Comparison of ENCODE assay signal across 2 cellular contexts in the genomic region with DNA sequence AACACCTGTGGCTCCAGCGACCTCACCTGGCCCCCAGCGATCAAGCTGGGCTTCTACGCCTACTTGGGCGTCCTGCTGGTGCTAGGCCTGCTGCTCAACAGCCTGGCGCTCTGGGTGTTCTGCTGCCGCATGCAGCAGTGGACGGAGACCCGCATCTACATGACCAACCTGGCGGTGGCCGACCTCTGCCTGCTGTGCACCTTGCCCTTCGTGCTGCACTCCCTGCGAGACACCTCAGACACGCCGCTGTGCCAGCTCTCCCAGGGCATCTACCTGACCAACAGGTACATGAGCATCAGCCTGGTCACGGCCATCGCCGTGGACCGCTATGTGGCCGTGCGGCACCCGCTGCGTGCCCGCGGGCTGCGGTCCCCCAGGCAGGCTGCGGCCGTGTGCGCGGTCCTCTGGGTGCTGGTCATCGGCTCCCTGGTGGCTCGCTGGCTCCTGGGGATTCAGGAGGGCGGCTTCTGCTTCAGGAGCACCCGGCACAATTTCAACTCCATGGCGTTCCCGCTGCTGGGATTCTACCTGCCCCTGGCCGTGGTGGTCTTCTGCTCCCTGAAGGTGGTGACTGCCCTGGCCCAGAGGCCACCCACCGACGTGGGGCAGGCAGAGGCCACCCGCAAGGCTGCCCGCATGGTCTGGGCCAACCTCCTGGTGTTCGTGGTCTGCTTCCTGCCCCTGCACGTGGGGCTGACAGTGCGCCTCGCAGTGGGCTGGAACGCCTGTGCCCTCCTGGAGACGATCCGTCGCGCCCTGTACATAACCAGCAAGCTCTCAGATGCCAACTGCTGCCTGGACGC.
TF ChIP-seq lines count a peak whose summit lies in the region.

No MANE protein-coding gene starts in this region.

TF ChIP-seq in Ishikawa, 13 proteins besides CTCF, POLR2A, EP300 and RAD21:
- TF ChIP-seq CEBPB (IDR thresholded peaks at IDR 0.05) (no peak), ZBTB7A (IDR thresholded peaks at IDR 0.05; ENCODE audit: low read depth) (no peak), TCF12 (IDR thresholded peaks at IDR 0.05; ENCODE audit: low read depth) (no peak), TEAD4 (IDR thresholded peaks at IDR 0.05) (no peak), TAF1 (IDR thresholded peaks at IDR 0.05; ENCODE audit: low read depth) (no peak), EGR1 (IDR thresholded peaks at IDR 0.05) (no peak), REST (IDR thresholded peaks at IDR 0.05; ENCODE audit: low read depth) (no peak)
- TF ChIP-seq, protein P1, sequence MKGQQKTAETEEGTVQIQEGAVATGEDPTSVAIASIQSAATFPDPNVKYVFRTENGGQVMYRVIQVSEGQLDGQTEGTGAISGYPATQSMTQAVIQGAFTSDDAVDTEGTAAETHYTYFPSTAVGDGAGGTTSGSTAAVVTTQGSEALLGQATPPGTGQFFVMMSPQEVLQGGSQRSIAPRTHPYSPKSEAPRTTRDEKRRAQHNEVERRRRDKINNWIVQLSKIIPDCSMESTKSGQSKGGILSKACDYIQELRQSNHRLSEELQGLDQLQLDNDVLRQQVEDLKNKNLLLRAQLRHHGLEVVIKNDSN (IDR thresholded peaks at IDR 0.05), result no peak
TF ChIP-seq in Ishikawa: peak in this region for 0.

TF ChIP-seq in HepG2, 621 proteins besides CTCF, POLR2A, EP300 and RAD21 (continues in another document):
- TF ChIP-seq ZFYVE20 (CRISPR knock-in tag; IDR thresholded peaks at IDR 0.05; ENCODE audit: borderline replicate concordance, low read depth) (no peak), ZNF329 (CRISPR knock-in tag; IDR thresholded peaks at IDR 0.05; ENCODE audit: low read depth) (no peak), NR1H2 (CRISPR knock-in tag; IDR thresholded peaks at IDR 0.05; ENCODE audit: borderline replicate concordance, low read depth) (no peak), ZFP36L1 (CRISPR knock-in tag; IDR thresholded peaks at IDR 0.05) (no peak), ZNF687 (CRISPR knock-in tag; IDR thresholded peaks at IDR 0.05) (0 out of 2 replicates have a peak, but pooled peaks have one; percentile 13), BATF2 (CRISPR knock-in tag; IDR thresholded peaks at IDR 0.05) (no peak), HHEX (CRISPR knock-in tag; IDR thresholded peaks at IDR 0.05) (no peak), ZSCAN5A (CRISPR knock-in tag; IDR thresholded peaks at IDR 0.05; ENCODE audit: borderline replicate concordance) (no peak), HNRNPK (IDR thresholded peaks at IDR 0.05; ENCODE audit: low read depth, low read length, poor library complexity, severe bottlenecking) (no peak), POLR2AphosphoS2 (IDR thresholded peaks at IDR 0.05; ENCODE audit: low read depth, low read length) (no peak), DBP (CRISPR knock-in tag; IDR thresholded peaks at IDR 0.05; ENCODE audit: not compliant biosample characterization) (no peak), ZBTB21 (CRISPR knock-in tag; IDR thresholded peaks at IDR 0.05) (no peak), ZNF616 (CRISPR knock-in tag; IDR thresholded peaks at IDR 0.05; ENCODE audit: low read depth) (no peak), PHF5A (CRISPR knock-in tag; IDR thresholded peaks at IDR 0.05; ENCODE audit: low read depth, unreplicated experiment) (no peak), ZBTB38 (CRISPR knock-in tag; IDR thresholded peaks at IDR 0.05) (0 out of 2 replicates have a peak, but pooled peaks have one; percentile 28), AGO2 (optimal IDR thresholded peaks at IDR 0.05; ENCODE audit: low read depth, low read length) (peak; percentile 29), EEA1 (CRISPR knock-in tag; IDR thresholded peaks at IDR 0.05; ENCODE audit: borderline replicate concordance) (no peak), ZZZ3 (CRISPR knock-in tag; IDR thresholded peaks at IDR 0.05; ENCODE audit: borderline replicate concordance) (no peak), ZNF432 (CRISPR knock-in tag; IDR thresholded peaks at IDR 0.05; ENCODE audit: borderline replicate concordance) (no peak), GTF3A (CRISPR knock-in tag; conservative IDR thresholded peaks at IDR 0.05) (no peak), ZNF256 (CRISPR knock-in tag; conservative IDR thresholded peaks at IDR 0.05) (no peak), STAG1 (CRISPR knock-in tag; IDR thresholded peaks at IDR 0.05) (peak; percentile 53), IRF1 (CRISPR knock-in tag; IDR thresholded peaks at IDR 0.05; ENCODE audit: low read depth) (no peak), MNT (IDR thresholded peaks at IDR 0.05) (no peak), MAZ (IDR thresholded peaks at IDR 0.05; ENCODE audit: borderline replicate concordance, low read depth, low read length) (no peak), MAZ (CRISPR knock-in tag; IDR thresholded peaks at IDR 0.05; ENCODE audit: low read depth) (no peak), DNMT1 (CRISPR knock-in tag; IDR thresholded peaks at IDR 0.05) (peak; percentile 58; the same call in 1 of the 2 replicates), SRSF1 (optimal IDR thresholded peaks at IDR 0.05; ENCODE audit: low read depth, low read length) (no peak), TARDBP (CRISPR knock-in tag; IDR thresholded peaks at IDR 0.05) (no peak), ZBTB43 (CRISPR knock-in tag; conservative IDR thresholded peaks at IDR 0.05) (no peak), NONO (IDR thresholded peaks at IDR 0.05) (no peak), NONO (CRISPR knock-in tag; conservative IDR thresholded peaks at IDR 0.05) (no peak), TBL1XR1 (IDR thresholded peaks at IDR 0.05; ENCODE audit: borderline replicate concordance, low read length, partially characterized antibody) (no peak)
- TF ChIP-seq, protein P2, sequence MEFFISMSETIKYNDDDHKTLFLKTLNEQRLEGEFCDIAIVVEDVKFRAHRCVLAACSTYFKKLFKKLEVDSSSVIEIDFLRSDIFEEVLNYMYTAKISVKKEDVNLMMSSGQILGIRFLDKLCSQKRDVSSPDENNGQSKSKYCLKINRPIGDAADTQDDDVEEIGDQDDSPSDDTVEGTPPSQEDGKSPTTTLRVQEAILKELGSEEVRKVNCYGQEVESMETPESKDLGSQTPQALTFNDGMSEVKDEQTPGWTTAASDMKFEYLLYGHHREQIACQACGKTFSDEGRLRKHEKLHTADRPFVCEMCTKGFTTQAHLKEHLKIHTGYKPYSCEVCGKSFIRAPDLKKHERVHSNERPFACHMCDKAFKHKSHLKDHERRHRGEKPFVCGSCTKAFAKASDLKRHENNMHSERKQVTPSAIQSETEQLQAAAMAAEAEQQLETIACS (CRISPR knock-in tag; IDR thresholded peaks at IDR 0.05), result no peak
- TF ChIP-seq, protein P3, sequence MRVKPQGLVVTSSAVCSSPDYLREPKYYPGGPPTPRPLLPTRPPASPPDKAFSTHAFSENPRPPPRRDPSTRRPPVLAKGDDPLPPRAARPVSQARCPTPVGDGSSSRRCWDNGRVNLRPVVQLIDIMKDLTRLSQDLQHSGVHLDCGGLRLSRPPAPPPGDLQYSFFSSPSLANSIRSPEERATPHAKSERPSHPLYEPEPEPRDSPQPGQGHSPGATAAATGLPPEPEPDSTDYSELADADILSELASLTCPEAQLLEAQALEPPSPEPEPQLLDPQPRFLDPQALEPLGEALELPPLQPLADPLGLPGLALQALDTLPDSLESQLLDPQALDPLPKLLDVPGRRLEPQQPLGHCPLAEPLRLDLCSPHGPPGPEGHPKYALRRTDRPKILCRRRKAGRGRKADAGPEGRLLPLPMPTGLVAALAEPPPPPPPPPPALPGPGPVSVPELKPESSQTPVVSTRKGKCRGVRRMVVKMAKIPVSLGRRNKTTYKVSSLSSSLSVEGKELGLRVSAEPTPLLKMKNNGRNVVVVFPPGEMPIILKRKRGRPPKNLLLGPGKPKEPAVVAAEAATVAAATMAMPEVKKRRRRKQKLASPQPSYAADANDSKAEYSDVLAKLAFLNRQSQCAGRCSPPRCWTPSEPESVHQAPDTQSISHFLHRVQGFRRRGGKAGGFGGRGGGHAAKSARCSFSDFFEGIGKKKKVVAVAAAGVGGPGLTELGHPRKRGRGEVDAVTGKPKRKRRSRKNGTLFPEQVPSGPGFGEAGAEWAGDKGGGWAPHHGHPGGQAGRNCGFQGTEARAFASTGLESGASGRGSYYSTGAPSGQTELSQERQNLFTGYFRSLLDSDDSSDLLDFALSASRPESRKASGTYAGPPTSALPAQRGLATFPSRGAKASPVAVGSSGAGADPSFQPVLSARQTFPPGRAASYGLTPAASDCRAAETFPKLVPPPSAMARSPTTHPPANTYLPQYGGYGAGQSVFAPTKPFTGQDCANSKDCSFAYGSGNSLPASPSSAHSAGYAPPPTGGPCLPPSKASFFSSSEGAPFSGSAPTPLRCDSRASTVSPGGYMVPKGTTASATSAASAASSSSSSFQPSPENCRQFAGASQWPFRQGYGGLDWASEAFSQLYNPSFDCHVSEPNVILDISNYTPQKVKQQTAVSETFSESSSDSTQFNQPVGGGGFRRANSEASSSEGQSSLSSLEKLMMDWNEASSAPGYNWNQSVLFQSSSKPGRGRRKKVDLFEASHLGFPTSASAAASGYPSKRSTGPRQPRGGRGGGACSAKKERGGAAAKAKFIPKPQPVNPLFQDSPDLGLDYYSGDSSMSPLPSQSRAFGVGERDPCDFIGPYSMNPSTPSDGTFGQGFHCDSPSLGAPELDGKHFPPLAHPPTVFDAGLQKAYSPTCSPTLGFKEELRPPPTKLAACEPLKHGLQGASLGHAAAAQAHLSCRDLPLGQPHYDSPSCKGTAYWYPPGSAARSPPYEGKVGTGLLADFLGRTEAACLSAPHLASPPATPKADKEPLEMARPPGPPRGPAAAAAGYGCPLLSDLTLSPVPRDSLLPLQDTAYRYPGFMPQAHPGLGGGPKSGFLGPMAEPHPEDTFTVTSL (CRISPR knock-in tag; IDR thresholded peaks at IDR 0.05; ENCODE audit: borderline replicate concordance), result no peak
